25 cellular contexts compared by ENCODE assay signal in the genomic region with DNA sequence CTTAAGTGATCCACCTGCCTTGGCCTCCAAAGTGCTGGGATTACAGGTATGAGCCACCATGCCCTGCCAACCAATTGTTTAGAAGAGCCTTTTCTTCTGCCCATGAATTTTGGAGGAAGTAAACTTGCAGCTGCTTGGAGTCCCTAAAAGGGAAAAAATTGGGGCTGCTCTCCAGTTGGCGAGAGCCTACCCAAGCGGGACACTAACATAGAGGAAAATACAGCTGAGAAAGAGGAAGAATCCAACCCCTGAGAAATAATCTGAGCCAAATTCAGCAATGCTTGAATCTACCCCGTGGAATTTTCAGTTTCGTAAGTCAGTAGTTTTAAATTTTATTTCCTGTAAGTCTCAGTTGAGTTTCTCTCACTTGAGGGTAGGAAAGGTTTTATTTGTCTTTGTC.
"Had no signal": no experiment of that assay in that cellular context is flagged by ENCODE, and none has a peak within 500 bp of the region (broad histone marks: within the 10 kb centered on the region; RNA-seq: fewer than 3 reads in every experiment).

No MANE protein-coding gene starts in this region.

- H3K4me1 Mint-ChIP-seq: activated CD4-positive, alpha-beta T cell treated with anti-CD3 and anti-CD28 coated beads for 36 hours; activated CD8-positive, alpha-beta memory T cell treated with anti-CD3 and anti-CD28 coated beads, Interleukin-2, amount 10 ng/mL, durations not matched to agents 7 days and 5 days had no signal

- H3K9me3 ChIP-seq: heart right ventricle, spleen, testis, upper lobe of right lung had no signal

- H3K4me1 ChIP-seq: heart right ventricle, spleen, testis, upper lobe of right lung had no signal

- H3K4me3 ChIP-seq: coronary artery, dorsolateral prefrontal cortex, heart right ventricle, spleen, testis, upper lobe of right lung had no signal

- H3K27me3 Mint-ChIP-seq: activated CD4-positive, alpha-beta T cell treated with anti-CD3 and anti-CD28 coated beads for 36 hours had no signal

- DNase-seq: activated CD4-positive, alpha-beta T cell treated with anti-CD3 and anti-CD28 coated beads for 36 hours; activated CD4-positive, CD25-positive, alpha-beta regulatory T cell; activated CD8-positive, alpha-beta memory T cell treated with anti-CD3 and anti-CD28 coated beads, Interleukin-2, amount 10 ng/mL, durations not matched to agents 7 days and 5 days; activated CD8-positive, alpha-beta T cell treated with anti-CD3 and anti-CD28 coated beads, Interleukin-2, amount 10 ng/mL, durations not matched to agents 7 days and 5 days; activated T-cell treated with anti-CD3 and anti-CD28 coated beads, Interleukin-2, amount 50 U/mL, for 48 hours; aorta; dorsolateral prefrontal cortex; effector memory CD4-positive, alpha-beta T cell; foreskin fibroblast; heart right ventricle; left ventricle myocardium superior; posterior cingulate gyrus; right cardiac atrium; spleen; stimulated activated CD4-positive, alpha-beta T cell treated with anti-CD3 and anti-CD28 coated beads, Interleukin-2, amount 100 ng/mL, for 48 hours; stimulated activated naive CD4-positive, alpha-beta T cell treated with Interleukin-2 at 50 U/mL for 16 hours; T-helper 1 cell; testis; upper lobe of right lung had no signal

- H3K4me3 Mint-ChIP-seq: activated CD4-positive, alpha-beta T cell treated with anti-CD3 and anti-CD28 coated beads for 36 hours; activated CD8-positive, alpha-beta memory T cell treated with anti-CD3 and anti-CD28 coated beads, Interleukin-2, amount 10 ng/mL, durations not matched to agents 7 days and 5 days; activated CD8-positive, alpha-beta T cell treated with anti-CD3 and anti-CD28 coated beads, Interleukin-2, amount 10 ng/mL, durations not matched to agents 7 days and 5 days; brain; nephron; T-helper 2 cell treated with Interferon-gamma antibody and Interleukin-4, amounts not matched to agents 5 μg/mL and 100 μg/mL, for 36 hours had no signal

- H3K27ac ChIP-seq: coronary artery, dorsolateral prefrontal cortex, heart right ventricle, spleen, testis, upper lobe of right lung had no signal

- H3K27ac Mint-ChIP-seq: activated CD4-positive, alpha-beta T cell treated with anti-CD3 and anti-CD28 coated beads for 36 hours; activated CD8-positive, alpha-beta memory T cell treated with anti-CD3 and anti-CD28 coated beads, Interleukin-2, amount 10 ng/mL, durations not matched to agents 7 days and 5 days; activated CD8-positive, alpha-beta T cell treated with anti-CD3 and anti-CD28 coated beads, Interleukin-2, amount 10 ng/mL, durations not matched to agents 7 days and 5 days; activated naive CD4-positive, alpha-beta T cell treated with anti-CD3 and anti-CD28 coated beads, Interleukin-2, amount 50 U/mL, for 72 hours; activated T-helper 2 cell treated with anti-CD3 and anti-CD28 coated beads, Interferon-gamma antibody, Interleukin-2, Interleukin-4, amounts not matched to agents 10 μg/mL and 5 μg/mL and 100 μg/mL, durations not matched to agents 14 hours and 24 hours and 36 hours; brain; nephron; T-helper 2 cell treated with Interferon-gamma antibody and Interleukin-4, amounts not matched to agents 5 μg/mL and 100 μg/mL, for 36 hours had no signal

- ATAC-seq: activated CD4-positive, alpha-beta T cell treated with anti-CD3 and anti-CD28 coated beads for 36 hours; activated CD8-positive, alpha-beta memory T cell treated with anti-CD3 and anti-CD28 coated beads, Interleukin-2, amount 10 ng/mL, durations not matched to agents 7 days and 5 days; activated CD8-positive, alpha-beta T cell treated with anti-CD3 and anti-CD28 coated beads, Interleukin-2, amount 10 ng/mL, durations not matched to agents 7 days and 5 days; activated naive CD4-positive, alpha-beta T cell treated with anti-CD3 and anti-CD28 coated beads, Interleukin-2, amount 50 U/mL, for 72 hours; heart right ventricle; left ventricle myocardium superior; right cardiac atrium; upper lobe of right lung had no signal

- H3K36me3 Mint-ChIP-seq: activated CD8-positive, alpha-beta memory T cell treated with anti-CD3 and anti-CD28 coated beads, Interleukin-2, amount 10 ng/mL, durations not matched to agents 7 days and 5 days; activated naive CD4-positive, alpha-beta T cell treated with anti-CD3 and anti-CD28 coated beads, Interleukin-2, amount 50 U/mL, for 72 hours; brain had no signal

- H3K27me3 ChIP-seq: dorsolateral prefrontal cortex, heart right ventricle, spleen, testis, upper lobe of right lung had no signal

- H3K36me3 ChIP-seq: heart right ventricle, spleen, upper lobe of right lung had no signal

- H3K9me3 Mint-ChIP-seq: activated naive CD4-positive, alpha-beta T cell treated with anti-CD3 and anti-CD28 coated beads, Interleukin-2, amount 50 U/mL, for 72 hours; activated T-helper 2 cell treated with anti-CD3 and anti-CD28 coated beads, Interferon-gamma antibody, Interleukin-2, Interleukin-4, amounts not matched to agents 10 μg/mL and 5 μg/mL and 100 μg/mL, durations not matched to agents 14 hours and 24 hours and 36 hours; brain; nephron; T-helper 2 cell treated with Interferon-gamma antibody and Interleukin-4, amounts not matched to agents 5 μg/mL and 100 μg/mL, for 36 hours had no signal
